10 cellular contexts compared by ENCODE assay signal in the genomic region with DNA sequence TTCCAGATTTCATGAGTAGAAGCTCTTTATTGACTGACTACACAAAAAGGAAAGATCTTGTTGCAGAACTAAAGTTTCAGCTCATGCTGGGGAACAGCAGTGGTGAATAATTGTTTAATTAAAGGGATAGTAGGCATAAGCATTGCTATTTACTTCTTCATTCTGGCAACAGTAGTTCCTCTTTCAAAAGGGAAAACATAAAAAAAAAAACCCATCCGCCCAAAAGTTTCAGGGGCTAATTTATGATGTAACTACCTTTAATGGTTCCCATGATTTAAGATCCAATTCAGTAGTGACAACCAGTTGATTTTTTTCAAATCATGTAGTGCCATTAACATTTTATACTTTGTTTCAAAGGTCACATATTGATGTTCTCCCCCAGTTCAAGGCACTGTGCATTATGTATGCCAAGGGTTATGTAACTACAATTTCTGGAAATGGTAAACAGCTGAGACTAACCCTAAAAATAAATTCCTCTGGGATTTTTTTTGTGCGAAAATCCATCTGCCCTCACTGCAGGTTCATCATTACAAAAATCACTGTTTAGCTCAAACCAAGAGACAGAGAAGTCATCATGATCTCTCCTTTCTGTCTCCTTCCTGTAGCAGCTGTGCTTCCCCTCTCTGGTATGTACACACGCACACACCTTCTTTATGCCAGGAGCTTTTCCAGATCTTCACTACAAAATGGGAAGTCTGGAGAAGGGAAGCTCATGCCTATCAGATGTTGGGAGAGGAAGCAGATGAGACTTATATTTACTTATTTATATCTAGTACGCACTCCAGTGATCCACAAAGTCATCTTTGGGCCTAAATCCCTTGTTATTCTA. TPM values are rescaled to one million over a fixed set of nuclear protein-coding genes. Genes with fewer than 3 reads are reported as not detected.
DNase-seq lines count a peak whose midpoint lies in the region; ATAC-seq, FAIRE-seq and TF ChIP-seq lines count a peak whose summit lies in the region.
"Had no signal": no experiment of that assay in that cellular context is flagged by ENCODE, and none has a peak within 500 bp of the region (broad histone marks: within the 10 kb centered on the region; RNA-seq: fewer than 3 reads in every experiment).

No MANE protein-coding gene starts in this region.

- WGBS in spleen, 5 donors, result 43 to 53% (median 45%) methylated on average over 4 of the region's 4 CpGs

- H3K4me1 ChIP-seq in spleen, result peaks cover 4 to 57% (median 44%) of the 10 kb centered on the region in 6 donors

- TF ChIP-seq POLR2A in GM12891 (IDR thresholded peaks at IDR 0.05; ENCODE audit: low read depth, low read length) (no peak), spleen (IDR thresholded peaks at IDR 0.05) (no peak)

- H3K9me3 ChIP-seq in spleen, result no peaks in the 10 kb centered on the region

- H3K36me3 ChIP-seq in spleen, result peaks cover 0 to 20% (median 10%) of the 10 kb centered on the region in 6 donors

- peak overlapping the region; percentile 39 to 82 (median 76) for H3K27ac ChIP-seq in spleen
- H3K27ac ChIP-seq: RWPE1 had no signal

- peak; percentile 9 for FAIRE-seq in GM12891 (lab: Jason Lieb, UNC)

- intact Hi-C loops in spleen (cut with DNase I; ENCODE audit: low total_unique reads), result no loop called here

- DNase-seq in GM12891 (ENCODE audit: insufficient read length, low spot score) (no peak), NOMO-1 treated with DMSO at 0.1 percent for 48 hours (lab: John Stamatoyannopoulos, UW; ENCODE audit: unreplicated experiment) (peak; percentile 82), fibroblast of villous mesenchyme (ENCODE audit: low read depth) (peak; percentile 4), spleen (no peak), NCI-H2196 treated with DMSO at 0.1 percent for 48 hours (lab: John Stamatoyannopoulos, UW; ENCODE audit: unreplicated experiment) (no peak)
- DNase-seq: DMS153, NCI-H1694 had no signal

- peaks cover 0 to 7% (median 0%) of the 10 kb centered on the region in 7 donors for H3K27me3 ChIP-seq in spleen (replicated peaks in 1 of 7)

- ATAC-seq in HG03095 (IDR thresholded peaks at IDR 0.05; ENCODE audit: unreplicated experiment), result no peak
- ATAC-seq in GM19455 (IDR thresholded peaks at IDR 0.05; ENCODE audit: unreplicated experiment), result no peak

- H3K4me3 ChIP-seq in fibroblast of villous mesenchyme (ENCODE audit: low read depth, low read length) (no peak overlapping the region), spleen (no peak overlapping the region)

- no peak for TF ChIP-seq CTCF in fibroblast of villous mesenchyme (IDR thresholded peaks at IDR 0.05; ENCODE audit: insufficient read depth, low read depth, low read length)
- TF ChIP-seq CTCF in spleen (IDR thresholded peaks at IDR 0.05 in 8 of 11, conservative IDR thresholded peaks at IDR 0.05 in 3 of 11), result no peak

TF ChIP-seq in GM12891, 5 proteins besides CTCF, POLR2A, EP300 and RAD21:
- TF ChIP-seq POLR2AphosphoS5 (IDR thresholded peaks at IDR 0.05; ENCODE audit: low read depth, low read length) (no peak), SPI1 (IDR thresholded peaks at IDR 0.05; ENCODE audit: low read depth, low read length) (peak; percentile 12; the same call in 1 of the 2 replicates)

RNA-seq across cellular contexts. Expression of a gene that starts 2.2 kb away (rescaled TPM):
- 2.6 TPM for polyA plus RNA-seq in GM12891 (2012; ENCODE audit: low read depth, missing spikeins)
- total RNA-seq in fibroblast of villous mesenchyme (13.2 and 17.3 TPM in 2 replicates), spleen (10 to 100 TPM in 2 of 7 donors, 1 to 10 TPM in 5; 5.8 to 10.9 (median 8.7) TPM)
- polyA plus RNA-seq in spleen, result 1 to 10 TPM; 1.0 to 1.6 (median 1.1) TPM

Comparison
In these comparisons a context has a peak if more than half of its experiments do, and no peak if none do; other contexts are left out.
1. DNase-seq: peak in NOMO-1 treated with DMSO at 0.1 percent for 48 hours (single experiment) and fibroblast of villous mesenchyme (single experiment); none in GM12891 (single experiment), spleen (single experiment) and NCI-H2196 treated with DMSO at 0.1 percent for 48 hours (single experiment).